8 cellular contexts compared by ENCODE assay signal in genomic region chr7:134126937-134127848, GRCh38. TPM values are rescaled to one million over a fixed set of nuclear protein-coding genes. Genes with fewer than 3 reads are reported as not detected.
A peak's percentile ranks its signal among the peaks of the same experiment; 100 is the strongest.
DNase-seq lines count a peak whose midpoint lies in the region; ATAC-seq, FAIRE-seq and TF ChIP-seq lines count a peak whose summit lies in the region.

A gene with protein sequence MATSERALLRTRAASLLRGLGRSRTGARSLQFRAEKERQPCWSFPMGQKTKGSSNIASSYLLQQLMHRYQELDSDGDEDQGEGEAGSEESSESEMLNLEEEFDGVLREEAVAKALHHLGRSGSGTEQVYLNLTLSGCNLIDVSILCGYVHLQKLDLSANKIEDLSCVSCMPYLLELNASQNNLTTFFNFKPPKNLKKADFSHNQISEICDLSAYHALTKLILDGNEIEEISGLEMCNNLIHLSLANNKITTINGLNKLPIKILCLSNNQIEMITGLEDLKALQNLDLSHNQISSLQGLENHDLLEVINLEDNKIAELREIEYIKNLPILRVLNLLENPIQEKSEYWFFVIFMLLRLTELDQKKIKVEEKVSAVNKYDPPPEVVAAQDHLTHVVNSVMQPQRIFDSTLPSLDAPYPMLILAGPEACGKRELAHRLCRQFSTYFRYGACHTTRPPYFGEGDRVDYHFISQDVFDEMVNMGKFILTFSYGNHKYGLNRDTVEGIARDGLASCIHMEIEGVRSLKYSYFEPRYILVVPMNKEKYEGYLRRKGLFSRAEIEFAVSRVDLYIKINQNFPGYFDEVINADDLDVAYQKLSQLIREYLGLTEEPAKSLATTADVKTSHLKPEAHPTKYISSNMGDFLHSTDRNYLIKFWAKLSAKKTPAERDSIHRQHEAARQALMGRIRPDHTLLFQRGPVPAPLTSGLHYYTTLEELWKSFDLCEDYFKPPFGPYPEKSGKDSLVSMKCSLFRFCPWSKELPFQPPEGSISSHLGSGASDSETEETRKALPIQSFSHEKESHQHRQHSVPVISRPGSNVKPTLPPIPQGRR (plus strand): TSS chr7:134127340. CDS start chr7:134127368, 28 bp downstream.

- H3K4me3 ChIP-seq in AG09309 (ENCODE audit: control insufficient read depth, low read depth, low read length) (peak within 1 kb of the TSS; percentile 74), kidney (ENCODE audit: low read length in 2 of 2) (peak within 1 kb of the TSS; percentile 88 to 95)

- H3K27ac ChIP-seq in kidney (ENCODE audit: low read depth in 2 of 2, low read length in 2 of 2): no peak within 1 kb of the TSS

- no peak for FAIRE-seq in kidney (lab: Jason Lieb, UNC)

- H3K9me3 ChIP-seq in kidney (ENCODE audit: control insufficient read depth in 1 of 2, low read length in 2 of 2): no peaks in the 10 kb centered on the region

- no peaks in the 10 kb centered on the region for H3K36me3 ChIP-seq in kidney (ENCODE audit: control insufficient read depth in 1 of 2, insufficient read depth in 2 of 2, low read length in 2 of 2)

- ATAC-seq in GM19035 (IDR thresholded peaks at IDR 0.05; ENCODE audit: unreplicated experiment): peak; percentile 100
- peak; percentile 100 for ATAC-seq in HG03280 (IDR thresholded peaks at IDR 0.05; ENCODE audit: unreplicated experiment)

- DNase-seq in AG09309 (ENCODE audit: low read depth) (peak; percentile 31), NCI-H226 (peak; percentile 73), cerebellum (ENCODE audit: low spot score) (peak; percentile 85), kidney (peak; percentile 92)
- peak; percentile 65 for DNase-seq in activated CD4-positive, CD25-positive, alpha-beta regulatory T cell treated with anti-CD3 and anti-CD28 coated beads, Interleukin-2, amount 50 U/mL, for 72 hours
- DNase-seq in stimulated activated CD4-positive, alpha-beta T cell treated with anti-CD3 and anti-CD28 coated beads, Interleukin-12 subunit alpha, Interleukin-12 subunit beta, amount 100 ng/mL, for 4 hours: peak; percentile 68

- H3K9ac ChIP-seq in kidney (ENCODE audit: low read length in 2 of 2): peak within 1 kb of the TSS in 1 of 2 donors; percentile 36

- TF ChIP-seq CTCF in AG09309 (IDR thresholded peaks at IDR 0.05; ENCODE audit: control insufficient read depth, insufficient read depth, low read depth, low read length, missing control alignments) (no peak), kidney (IDR thresholded peaks at IDR 0.05; ENCODE audit: borderline replicate concordance, extremely low read depth, insufficient read depth) (no peak)

- intact Hi-C loops in kidney (cut with DNase I): no loop called here

- peaks cover 0 to 7% of the 10 kb centered on the region in 2 donors for H3K4me1 ChIP-seq in kidney (ENCODE audit: control insufficient read depth in 1 of 2, insufficient read depth in 1 of 2, low read depth in 1 of 2, low read length in 2 of 2)

RNA-seq across cellular contexts. Expression of the gene that starts here (rescaled TPM):
- total RNA-seq in cerebellum (5.9 TPM), kidney (3.8 TPM)
- polyA plus RNA-seq in kidney (ENCODE audit: insufficient read depth, low read depth, low replicate concordance): 0.19 TPM

Comparison
In these comparisons a context has a peak if more than half of its experiments do, and no peak if none do; other contexts are left out.
1. DNase-seq: peak in every context shown above with its lines; median percentile 92 in kidney; 85 in cerebellum; 73 in NCI-H226; 68 in stimulated activated CD4-positive, alpha-beta T cell treated with anti-CD3 and anti-CD28 coated beads, Interleukin-12 subunit alpha, Interleukin-12 subunit beta, amount 100 ng/mL, for 4 hours; 65 in activated CD4-positive, CD25-positive, alpha-beta regulatory T cell treated with anti-CD3 and anti-CD28 coated beads, Interleukin-2, amount 50 U/mL, for 72 hours; 31 in AG09309.